In the genomic region with DNA sequence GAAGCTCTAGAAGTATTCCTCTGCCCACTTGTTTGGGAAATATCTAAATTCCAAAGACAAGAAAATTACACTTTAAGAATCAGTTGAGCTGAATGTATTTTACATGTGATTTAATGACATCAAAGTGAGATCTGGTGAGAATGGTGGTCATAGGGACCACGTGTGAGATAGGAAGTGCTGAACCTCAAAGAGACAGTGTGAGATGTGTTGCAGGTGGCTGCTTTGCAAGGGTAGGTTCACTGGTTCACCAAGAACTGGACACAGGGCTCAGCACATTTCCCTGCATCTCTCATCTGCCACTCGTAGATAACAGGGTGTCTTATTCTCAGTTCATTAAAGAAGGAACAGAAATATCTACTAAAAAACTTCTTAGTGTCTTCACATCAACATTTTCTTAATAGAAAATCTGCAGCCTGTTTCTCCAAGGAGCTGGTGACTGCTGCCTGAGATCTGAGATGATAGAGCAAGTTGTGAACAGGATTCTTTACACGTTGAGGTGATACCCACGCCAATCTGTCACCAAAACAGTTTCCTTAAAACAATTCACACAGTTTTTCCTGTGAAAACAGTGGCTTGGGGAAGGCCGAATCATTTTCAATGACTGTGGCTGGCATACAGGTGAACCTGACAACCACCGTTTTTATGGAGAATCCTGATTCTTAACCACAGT, we compare ENCODE assay signal across 14 cellular contexts. TPM values are rescaled to one million over a fixed set of nuclear protein-coding genes. Genes with fewer than 3 reads are reported as not detected.
DNase-seq lines count a peak whose midpoint lies in the region; ATAC-seq, FAIRE-seq and TF ChIP-seq lines count a peak whose summit lies in the region.
"Had no signal": no experiment of that assay in that cellular context is flagged by ENCODE, and none has a peak within 500 bp of the region (broad histone marks: within the 10 kb centered on the region; RNA-seq: fewer than 3 reads in every experiment).

No MANE protein-coding gene starts in this region.

- H3K4me1 ChIP-seq in effector memory CD4-positive, alpha-beta T cell (ENCODE audit: control insufficient read depth, insufficient read depth, low read length, poor library complexity, severe bottlenecking), result peaks cover 11% of the 10 kb centered on the region
- H3K4me1 ChIP-seq in left lung, result no peaks in the 10 kb centered on the region
- H3K4me1 ChIP-seq: Caco-2 had no signal

- peaks cover 7% of the 10 kb centered on the region for H3K36me3 ChIP-seq in effector memory CD4-positive, alpha-beta T cell (ENCODE audit: control insufficient read depth, insufficient read depth, low read length)
- no peaks in the 10 kb centered on the region for H3K36me3 ChIP-seq in left lung

- TF ChIP-seq CTCF in endothelial cell (IDR thresholded peaks at IDR 0.05; ENCODE audit: unreplicated experiment) (no peak), D721Med (IDR thresholded peaks at IDR 0.05; ENCODE audit: insufficient read depth, missing control alignments) (no peak), left lung (IDR thresholded peaks at IDR 0.05) (no peak)

- H3K27ac Mint-ChIP-seq in endothelial cell (ENCODE audit: unreplicated experiment), result no peak overlapping the region

- H3K4me3 ChIP-seq in effector memory CD4-positive, alpha-beta T cell (ENCODE audit: insufficient read depth, low read depth, low read length, poor library complexity, severe bottlenecking), result no peak overlapping the region
- no peak overlapping the region for H3K4me3 ChIP-seq in left lung
- H3K4me3 ChIP-seq: skin epidermis had no signal

- intact Hi-C loops in left lung (cut with DNase I), result no loop called here

- no peaks in the 10 kb centered on the region for H3K36me3 Mint-ChIP-seq in endothelial cell (ENCODE audit: low read depth, unreplicated experiment)

- ATAC-seq in GM18499 (IDR thresholded peaks at IDR 0.05; ENCODE audit: insufficient read depth, unreplicated experiment), result peak; percentile 55
- peak; percentile 57 for ATAC-seq in GM19438 (IDR thresholded peaks at IDR 0.05; ENCODE audit: low read depth, unreplicated experiment)
- peak; percentile 60 for ATAC-seq in HG03025 (IDR thresholded peaks at IDR 0.05; ENCODE audit: low FRiP score, unreplicated experiment)
- no peak for ATAC-seq in left lung

- peak overlapping the region; percentile 52 for H3K27ac ChIP-seq in effector memory CD4-positive, alpha-beta T cell (ENCODE audit: insufficient read depth, low read length, poor library complexity, severe bottlenecking)
- no peak overlapping the region for H3K27ac ChIP-seq in left lung

- H3K9me3 Mint-ChIP-seq in endothelial cell (ENCODE audit: unreplicated experiment), result no peaks in the 10 kb centered on the region

- no peaks in the 10 kb centered on the region for H3K27me3 ChIP-seq in effector memory CD4-positive, alpha-beta T cell (replicated peaks; ENCODE audit: control insufficient read depth, insufficient read depth, low read length, poor library complexity, severe bottlenecking)
- H3K27me3 ChIP-seq in left lung, result no peaks in the 10 kb centered on the region

- DNase-seq in effector memory CD4-positive, alpha-beta T cell, result no peak
- DNase-seq in DMS153 (lab: John Stamatoyannopoulos, UW), result no peak
- DNase-seq in endothelial cell (ENCODE audit: low spot score), result no peak
- DNase-seq in D721Med (ENCODE audit: insufficient read length, low spot score), result no peak
- DNase-seq in left lung, result no peak
- DNase-seq: activated CD4-positive, alpha-beta T cell treated with anti-CD3 and anti-CD28 coated beads for 1 hour; Caco-2; NCI-H2081; SHP77 treated with DMSO at 0.1 percent for 48 hours; stimulated activated naive CD4-positive, alpha-beta T cell treated with Interleukin-2 at 50 U/mL for 16 hours had no signal

- peaks cover 4% of the 10 kb centered on the region for H3K4me1 Mint-ChIP-seq in endothelial cell (ENCODE audit: unreplicated experiment)

- no peak for FAIRE-seq in D721Med (lab: Jason Lieb, UNC)

- H3K4me3 Mint-ChIP-seq in endothelial cell (ENCODE audit: unreplicated experiment), result no peak overlapping the region

- no peaks in the 10 kb centered on the region for H3K9me3 ChIP-seq in effector memory CD4-positive, alpha-beta T cell (ENCODE audit: control insufficient read depth, low read length)
- no peaks in the 10 kb centered on the region for H3K9me3 ChIP-seq in left lung
- H3K9me3 ChIP-seq: Caco-2 had no signal

- no peaks in the 10 kb centered on the region for H3K27me3 Mint-ChIP-seq in endothelial cell (ENCODE audit: unreplicated experiment)

RNA-seq across cellular contexts. Expression of gene CCR6, which starts 7.2 kb away (rescaled TPM):
- total RNA-seq in endothelial cell (ENCODE audit: unreplicated experiment) (not detected), left lung (under 1 TPM in 1 of 2 donors, not detected in 1; 0.71 TPM)
- total RNA-seq: Caco-2 had no signal

RNA-seq across cellular contexts. Expression of gene GPR31, which starts 27.6 kb away (rescaled TPM):
- total RNA-seq in endothelial cell (ENCODE audit: unreplicated experiment) (not detected), left lung (not detected)
- total RNA-seq: Caco-2 had no signal
